1 cellular context compared by ENCODE assay signal in the genomic region with DNA sequence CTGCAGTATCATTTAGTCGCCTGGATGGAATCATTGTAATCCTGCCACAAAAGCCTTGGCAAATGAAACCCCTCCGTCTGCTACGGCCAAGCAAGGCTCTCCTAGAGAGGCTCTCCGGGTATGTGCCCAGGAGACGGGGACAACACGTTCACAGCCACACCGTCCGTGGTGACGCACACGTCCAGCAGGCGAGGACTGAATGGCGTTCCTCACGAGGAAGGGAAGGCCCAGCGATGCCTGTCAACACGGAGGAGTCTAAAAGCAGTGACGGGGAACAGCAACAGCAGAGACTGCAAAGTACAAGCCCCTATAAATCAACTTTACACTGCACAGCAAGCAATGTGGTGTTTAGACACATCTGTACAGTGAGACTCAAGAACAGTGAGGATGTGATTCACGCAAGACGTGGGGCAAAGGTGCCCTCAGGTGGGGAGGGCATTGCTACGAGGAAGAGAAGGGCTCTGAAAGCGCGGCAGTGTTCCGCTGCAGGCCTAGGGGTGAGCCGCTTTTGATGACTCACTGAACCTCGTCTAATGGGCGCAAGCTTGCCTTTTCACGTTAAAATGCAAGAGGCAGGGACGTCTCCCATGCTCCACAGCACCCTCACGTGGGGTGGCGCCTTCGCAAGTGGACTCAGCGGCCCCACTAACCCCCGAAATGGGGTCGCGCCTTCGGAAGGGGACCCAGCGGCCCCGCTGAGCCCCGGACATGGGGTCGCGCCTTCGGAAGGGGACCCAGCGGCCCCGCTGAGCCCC.
TF ChIP-seq lines count a peak whose summit lies in the region.

No MANE protein-coding gene starts in this region.

TF ChIP-seq in H1, 55 proteins besides CTCF, POLR2A, EP300 and RAD21:
- TF ChIP-seq SUZ12 (IDR thresholded peaks at IDR 0.05; ENCODE audit: low read length), result no peak
- TF ChIP-seq, protein P1, sequence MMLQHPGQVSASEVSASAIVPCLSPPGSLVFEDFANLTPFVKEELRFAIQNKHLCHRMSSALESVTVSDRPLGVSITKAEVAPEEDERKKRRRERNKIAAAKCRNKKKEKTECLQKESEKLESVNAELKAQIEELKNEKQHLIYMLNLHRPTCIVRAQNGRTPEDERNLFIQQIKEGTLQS (IDR thresholded peaks at IDR 0.05; ENCODE audit: insufficient read depth, low read depth, low read length), result no peak
- TF ChIP-seq NANOG (IDR thresholded peaks at IDR 0.05; ENCODE audit: insufficient read depth, low read depth, low read length, poor library complexity, severe bottlenecking), result no peak
- no peak for TF ChIP-seq KDM1A (IDR thresholded peaks at IDR 0.05; ENCODE audit: borderline replicate concordance, low read length)
- TF ChIP-seq CHD2 (IDR thresholded peaks at IDR 0.05; ENCODE audit: low read length), result no peak
- no peak for TF ChIP-seq JUN (IDR thresholded peaks at IDR 0.05; ENCODE audit: low read depth, low read length)
- no peak for TF ChIP-seq ZNF274 (IDR thresholded peaks at IDR 0.05; ENCODE audit: borderline replicate concordance, extremely low read depth, low read length)
